In genomic region chr12:89525824-89526770, GRCh38 we compare ENCODE assay signal across 1 cellular context.
A peak's percentile ranks its signal among the peaks of the same experiment; 100 is the strongest.
TF ChIP-seq lines count a peak whose summit lies in the region.

TSS of gene POC1B (minus strand) at chr12:89526047. CDS start at chr12:89525895, 152 bp downstream.

TF ChIP-seq in K562, 482 proteins besides CTCF, POLR2A, EP300 and RAD21 (continued from another document and continues in another):
- TF ChIP-seq PATZ1 (CRISPR knock-in tag; IDR thresholded peaks at IDR 0.05; ENCODE audit: borderline replicate concordance) (no peak), TCF7 (IDR thresholded peaks at IDR 0.05; ENCODE audit: borderline replicate concordance) (no peak; the same call in 1 of the 2 replicates), TRIM25 (IDR thresholded peaks at IDR 0.05; ENCODE audit: borderline replicate concordance) (no peak), MYC (IDR thresholded peaks at IDR 0.05; ENCODE audit: low read depth, low read length) (0 out of 2 replicates have a peak, but pooled peaks have one; percentile 33), MYC (CRISPR knock-in tag; IDR thresholded peaks at IDR 0.05; ENCODE audit: borderline replicate concordance, low read depth) (no peak), ZNF445 (CRISPR knock-in tag; IDR thresholded peaks at IDR 0.05; ENCODE audit: low read depth) (no peak), FOXP4 (CRISPR knock-in tag; IDR thresholded peaks at IDR 0.05; ENCODE audit: borderline replicate concordance) (0 out of 2 replicates have a peak, but pooled peaks have one; percentile 33), NFYB (IDR thresholded peaks at IDR 0.05; ENCODE audit: extremely low read depth, insufficient read length) (no peak), CHCHD3 (CRISPR knock-in tag; IDR thresholded peaks at IDR 0.05) (no peak), ZFPM2 (CRISPR knock-in tag; IDR thresholded peaks at IDR 0.05) (no peak), ZNF696 (CRISPR knock-in tag; conservative IDR thresholded peaks at IDR 0.05) (no peak), BDP1 (IDR thresholded peaks at IDR 0.05; ENCODE audit: insufficient read depth, insufficient read length) (no peak), CREB1 (IDR thresholded peaks at IDR 0.05) (peak; percentile 90), CREB1 (CRISPR knock-in tag; IDR thresholded peaks at IDR 0.05) (peak; percentile 85), NEUROD1 (IDR thresholded peaks at IDR 0.05; ENCODE audit: borderline replicate concordance, low read depth, low read length, partially characterized antibody) (peak; percentile 86), SMARCA5 (IDR thresholded peaks at IDR 0.05) (no peak; the same call in 1 of the 2 replicates), ZBTB17 (CRISPR knock-in tag; IDR thresholded peaks at IDR 0.05) (peak; percentile 100), TRIM28 (IDR thresholded peaks at IDR 0.05) (peak; percentile 85; the same call in 1 of the 2 replicates), RUNX1 (IDR thresholded peaks at IDR 0.05; ENCODE audit: low read depth) (no peak), SIX5 (IDR thresholded peaks at IDR 0.05; ENCODE audit: borderline replicate concordance in 1 of 2, insufficient read depth in 1 of 2, low read depth in 1 of 2, low read length in 2 of 2) (peak in 1 of 2 experiments; percentile 41; a peak in 1 of 4 replicates), PHB2 (IDR thresholded peaks at IDR 0.05; ENCODE audit: low read depth) (no peak), CREB5 (CRISPR knock-in tag; IDR thresholded peaks at IDR 0.05) (no peak), SRSF1 (IDR thresholded peaks at IDR 0.05; ENCODE audit: low read depth, low read length) (no peak), TGIF2 (CRISPR knock-in tag; IDR thresholded peaks at IDR 0.05) (no peak), ARID2 (IDR thresholded peaks at IDR 0.05) (no peak), CAMTA2 (CRISPR knock-in tag; conservative IDR thresholded peaks at IDR 0.05) (no peak), CBFB (CRISPR knock-in tag; IDR thresholded peaks at IDR 0.05) (no peak; the same call in 1 of the 2 replicates), ZNF133 (CRISPR knock-in tag; IDR thresholded peaks at IDR 0.05) (no peak), ZBTB7A (IDR thresholded peaks at IDR 0.05; ENCODE audit: borderline replicate concordance, control insufficient read depth, low read depth, low read length) (no peak; the same call in 1 of the 2 replicates), E4F1 (CRISPR knock-in tag; IDR thresholded peaks at IDR 0.05; ENCODE audit: borderline replicate concordance) (no peak), CBFA2T2 (conservative IDR thresholded peaks at IDR 0.05) (0 out of 2 replicates have a peak, but pooled peaks have one; percentile 3), GATAD2A (IDR thresholded peaks at IDR 0.05) (no peak), BCL6 (CRISPR knock-in tag; IDR thresholded peaks at IDR 0.05) (no peak), CEBPZ (IDR thresholded peaks at IDR 0.05; ENCODE audit: borderline replicate concordance, low read depth, low read length) (no peak), PRPF4 (IDR thresholded peaks at IDR 0.05; ENCODE audit: insufficient read depth, low read depth, low read length, poor library complexity, severe bottlenecking) (no peak), ZNF24 (IDR thresholded peaks at IDR 0.05) (peak; percentile 96), ZBTB5 (IDR thresholded peaks at IDR 0.05) (no peak), PHF21A (IDR thresholded peaks at IDR 0.05; ENCODE audit: borderline replicate concordance, low read depth) (no peak), DEAF1 (CRISPR knock-in tag; IDR thresholded peaks at IDR 0.05) (no peak), RBM34 (IDR thresholded peaks at IDR 0.05; ENCODE audit: borderline replicate concordance, insufficient read depth, low read length) (no peak), HNRNPH1 (optimal IDR thresholded peaks at IDR 0.05; ENCODE audit: low read depth, low read length) (no peak), HES1 (IDR thresholded peaks at IDR 0.05; ENCODE audit: low read depth) (no peak)
